ENCODE assay signal across 8 cellular contexts in genomic region chr16:15948532-15949209, GRCh38. TPM values are rescaled to one million over a fixed set of nuclear protein-coding genes. Genes with fewer than 3 reads are reported as not detected.
DNase-seq lines count a peak whose midpoint lies in the region; ATAC-seq and TF ChIP-seq lines count a peak whose summit lies in the region.

No MANE protein-coding gene starts in this region.

- H3K4me3 ChIP-seq in body of pancreas, result peak overlapping the region in 1 of 2 donors; percentile 31
- peak overlapping the region; percentile 58 for H3K4me3 ChIP-seq in mononuclear cell (ENCODE audit: low read length)

- H3K27me3 ChIP-seq in body of pancreas (no peaks in the 10 kb centered on the region), mononuclear cell (ENCODE audit: insufficient read depth, low read length) (no peaks in the 10 kb centered on the region)

- in situ Hi-C loops in KBM-7 (cut with MboI; ENCODE audit: low pct_unique_long_range_greater_than_20kb, low sequenced_read_pairs), result no loop called here

- H3K9me3 ChIP-seq in body of pancreas, result no peaks in the 10 kb centered on the region
- no peaks in the 10 kb centered on the region for H3K9me3 ChIP-seq in mononuclear cell (ENCODE audit: low read depth, low read length)

- H3K4me1 ChIP-seq in body of pancreas (peaks cover 31% of the 10 kb centered on the region), mononuclear cell (ENCODE audit: insufficient read depth, low read length) (peaks cover 43% of the 10 kb centered on the region)

- no peaks in the 10 kb centered on the region for H3K36me3 ChIP-seq in body of pancreas (replicated peaks in 1 of 2; ENCODE audit: insufficient read depth in 1 of 2, low read depth in 2 of 2)

- WGBS in body of pancreas, 2 donors, result 62 to 80% methylated on average over 15 to 18 of the region's 18 CpGs

- no peak for DNase-seq in activated CD4-positive, CD25-positive, alpha-beta regulatory T cell treated with anti-CD3 and anti-CD28 coated beads, Interleukin-2, amount 50 U/mL, for 72 hours
- DNase-seq in body of pancreas (peak in 3 of 4 donors; percentile 16 to 22 (median 21)), islet precursor cell (no peak), KBM-7 (no peak)

- TF ChIP-seq CTCF in body of pancreas (IDR thresholded peaks at IDR 0.05), result no peak

- ATAC-seq in activated CD4-positive, CD25-positive, alpha-beta regulatory T cell treated with anti-CD3 and anti-CD28 coated beads, Interleukin-2, amount 50 U/mL, for 24 hours, result peak; percentile 8 to 11
- ATAC-seq in HG03442 (IDR thresholded peaks at IDR 0.05; ENCODE audit: unreplicated experiment), result peak; percentile 36
- peak; percentile 29 for ATAC-seq in body of pancreas
- no peak for ATAC-seq in HG03196 (IDR thresholded peaks at IDR 0.05; ENCODE audit: unreplicated experiment)

- H3K27ac ChIP-seq in body of pancreas, result peak overlapping the region; percentile 25 to 80 (median 64)

- TF ChIP-seq POLR2A in body of pancreas (IDR thresholded peaks at IDR 0.05), result no peak

- intact Hi-C loops in body of pancreas (cut with DNase I), result no loop called here

RNA-seq across cellular contexts. Expression of gene ABCC1, which starts 0.7 kb away (rescaled TPM):
- total RNA-seq in body of pancreas (10 to 100 TPM; 12.7 to 23.1 TPM), mononuclear cell (27.0 TPM)

Comparison
In these comparisons a context has a peak if more than half of its experiments do, and no peak if none do; other contexts are left out.
1. DNase-seq: peak in body of pancreas (3 of 4); none in activated CD4-positive, CD25-positive, alpha-beta regulatory T cell treated with anti-CD3 and anti-CD28 coated beads, Interleukin-2, amount 50 U/mL, for 72 hours (single experiment), islet precursor cell (single experiment) and KBM-7 (single experiment).